ENCODE assay signal across 8 cellular contexts in genomic region chr3:40780341-40780800, GRCh38.
DNase-seq lines count a peak whose midpoint lies in the region; ATAC-seq lines count a peak whose summit lies in the region.

No MANE protein-coding gene starts in this region.

- intact Hi-C loops in left cardiac atrium (cut with DNase I) = no loop called here
- intact Hi-C loops in posterior vena cava (cut with DNase I) = loop anchor here in 1 of 2 donors (5.0 kb wide), 1 partner anchor 97 kb away; no protein-coding TSS in a partner anchor

- DNase-seq in EH (ENCODE audit: low read depth) = peak; percentile 61
- DNase-seq in anterior cingulate cortex (lab: John Stamatoyannopoulos, UW) = peak in 56 of 58 donors; percentile 22 to 89 (median 69)
- peak; percentile 80 for DNase-seq in left cardiac atrium
- DNase-seq in posterior vena cava (ENCODE audit: low spot score) = peak; percentile 94
- no peak for DNase-seq in stimulated activated naive CD4-positive, alpha-beta T cell treated with Interleukin-2 at 50 U/mL for 16 hours (lab: John Stamatoyannopoulos, UW)
- DNase-seq in NCI-H1694 (lab: John Stamatoyannopoulos, UW) = no peak
- DNase-seq in activated CD8-positive, alpha-beta memory T cell treated with anti-CD3 and anti-CD28 coated beads, Interleukin-2, amount 50 U/mL, for 4 hours = no peak
- no peak for DNase-seq in activated CD4-positive, alpha-beta T cell treated with anti-CD3 and anti-CD28 coated beads, Interleukin-2, amount 50 U/mL, for 4 hours

- peak; percentile 80 to 86 for ATAC-seq in left cardiac atrium

Comparison
In these comparisons a context has a peak if more than half of its experiments do, and no peak if none do; other contexts are left out.
1. DNase-seq: peak in EH (single experiment), anterior cingulate cortex (56 of 58), left cardiac atrium (single experiment) and posterior vena cava (single experiment); none in stimulated activated naive CD4-positive, alpha-beta T cell treated with Interleukin-2 at 50 U/mL for 16 hours (single experiment), NCI-H1694 (single experiment), activated CD8-positive, alpha-beta memory T cell treated with anti-CD3 and anti-CD28 coated beads, Interleukin-2, amount 50 U/mL, for 4 hours (single experiment) and activated CD4-positive, alpha-beta T cell treated with anti-CD3 and anti-CD28 coated beads, Interleukin-2, amount 50 U/mL, for 4 hours (0 of 2).